Comparison of ENCODE assay signal across 8 cellular contexts in genomic region chr1:25922633-25923567, GRCh38. TPM values are rescaled to one million over a fixed set of nuclear protein-coding genes. Genes with fewer than 3 reads are reported as not detected.
DNase-seq lines count a peak whose midpoint lies in the region; ATAC-seq and TF ChIP-seq lines count a peak whose summit lies in the region.

No MANE protein-coding gene starts in this region.

- peaks cover 50% of the 10 kb centered on the region for H3K4me1 Mint-ChIP-seq in nephron progenitor cell

- H3K36me3 Mint-ChIP-seq in nephron progenitor cell (ENCODE audit: low read depth): no peaks in the 10 kb centered on the region

- H3K4me3 Mint-ChIP-seq in nephron progenitor cell: peak overlapping the region; percentile 85

- H3K27me3 Mint-ChIP-seq in nephron progenitor cell (ENCODE audit: low read depth, poor library complexity): peaks cover 23% of the 10 kb centered on the region

- H3K4me1 ChIP-seq in foreskin keratinocyte (no peaks in the 10 kb centered on the region), upper lobe of left lung (peaks cover 17 to 22% (median 19%) of the 10 kb centered on the region in 4 donors)

- peak overlapping the region; percentile 28; the same call in 1 of the 2 replicates for H3K4me3 ChIP-seq in GM12864 (ENCODE audit: low read depth, low read length)
- peak overlapping the region; percentile 31 to 68 (median 56) for H3K4me3 ChIP-seq in upper lobe of left lung

- no peak overlapping the region for H3K27ac ChIP-seq in foreskin keratinocyte
- H3K27ac ChIP-seq in upper lobe of left lung: peak overlapping the region; percentile 74 to 87 (median 84)

- TF ChIP-seq CTCF in GM12864 (IDR thresholded peaks at IDR 0.05; ENCODE audit: low read depth, low read length, missing control alignments) (no peak), foreskin keratinocyte (conservative IDR thresholded peaks at IDR 0.05) (no peak), nephron progenitor cell (IDR thresholded peaks at IDR 0.05) (no peak), upper lobe of left lung (IDR thresholded peaks at IDR 0.05) (no peak)

- no peaks in the 10 kb centered on the region for H3K9me3 ChIP-seq in upper lobe of left lung

- H3K27me3 ChIP-seq in foreskin keratinocyte (no peaks in the 10 kb centered on the region), upper lobe of left lung (no peaks in the 10 kb centered on the region)

- no peak for TF ChIP-seq EP300 in upper lobe of left lung (IDR thresholded peaks at IDR 0.05)

- H3K36me3 ChIP-seq in upper lobe of left lung: no peaks in the 10 kb centered on the region

- H3K9me3 Mint-ChIP-seq in nephron progenitor cell: no peaks in the 10 kb centered on the region

- 0 to 1% methylated on average over 20 to 31 of the region's 69 CpGs for WGBS in upper lobe of left lung, 2 donors

- DNase-seq in GM12864 (ENCODE audit: low read depth): no peak
- DNase-seq in NOMO-1 (lab: John Stamatoyannopoulos, UW; ENCODE audit: unreplicated experiment in 2 of 2): peak; percentile 54 to 76
- peak; percentile 53 for DNase-seq in activated gamma-delta T cell (lab: John Stamatoyannopoulos, UW)
- DNase-seq in foreskin keratinocyte: peak in 1 of 2 donors; percentile 34
- DNase-seq in nephron progenitor cell: peak; percentile 52
- peak; percentile 37 to 91 for DNase-seq in upper lobe of left lung
- DNase-seq in HT-29 (ENCODE audit: low spot score): no peak

- H3K27ac Mint-ChIP-seq in nephron progenitor cell: no peak overlapping the region

- TF ChIP-seq POLR2A in upper lobe of left lung (IDR thresholded peaks at IDR 0.05): peak in 1 of 4 donors; percentile 59

- peak; percentile 29 for ATAC-seq in foreskin keratinocyte
- ATAC-seq in upper lobe of left lung (ENCODE audit: low FRiP score in 2 of 2): peak; percentile 64 to 81
- no peak for ATAC-seq in HG03139 (IDR thresholded peaks at IDR 0.05; ENCODE audit: unreplicated experiment)

RNA-seq across cellular contexts. Expression of gene STMN1, which starts 16.7 kb away (rescaled TPM):
- total RNA-seq in foreskin keratinocyte: 313 and 372 TPM in 2 replicates
- 515 and 581 TPM in 2 replicates for polyA plus RNA-seq in foreskin keratinocyte
- 100 to 1,000 TPM in 1 of 6 donors, 10 to 100 TPM in 5; 38.3 to 103 (median 52.2) TPM for total RNA-seq in upper lobe of left lung
- 80.1 and 83.8 TPM in 2 replicates for total RNA-seq in HT-29 (2014; rRNA removed; shearing (Covaris generic))

RNA-seq across cellular contexts. Expression of gene PAQR7, which starts 47.4 kb away (rescaled TPM):
- total RNA-seq in foreskin keratinocyte (13.9 and 14.6 TPM in 2 replicates), upper lobe of left lung (1 to 10 TPM; 1.9 to 9.6 (median 7.0) TPM)
- polyA plus RNA-seq in foreskin keratinocyte: 12.1 and 12.2 TPM in 2 replicates
- 4.0 and 5.7 TPM in 2 replicates for total RNA-seq in HT-29 (2014; rRNA removed; shearing (Covaris generic))

Comparison
In these comparisons a context has a peak if more than half of its experiments do, and no peak if none do; other contexts are left out.
1. DNase-seq: peak in NOMO-1 (2 of 2), activated gamma-delta T cell (single experiment), nephron progenitor cell (single experiment) and upper lobe of left lung (2 of 2); none in GM12864 (single experiment) and HT-29 (single experiment).